In genomic region chr15:100596792-100597191, GRCh38 we compare ENCODE assay signal across 8 cellular contexts. TPM values are rescaled to one million over a fixed set of nuclear protein-coding genes. Genes with fewer than 3 reads are reported as not detected.
DNase-seq lines count a peak whose midpoint lies in the region; ATAC-seq and TF ChIP-seq lines count a peak whose summit lies in the region.

No MANE protein-coding gene starts in this region.

- H3K4me2 ChIP-seq in BLaER1: peak overlapping the region; percentile 37
- no peak overlapping the region for H3K4me2 ChIP-seq in hepatocyte

- peak; percentile 95 for DNase-seq in activated T-cell treated with anti-CD3 and anti-CD28 coated beads, Interleukin-2, amount 50 U/mL, for 72 hours
- DNase-seq in naive thymus-derived CD4-positive, alpha-beta T cell: peak; percentile 52 to 97 (median 94)
- DNase-seq in hepatocyte (ENCODE audit: low spot score) (no peak), NCI-H1417 (lab: John Stamatoyannopoulos, UW) (no peak), endodermal cell (no peak)

- H3K27ac ChIP-seq in BLaER1: no peak overlapping the region
- peak overlapping the region; percentile 81 for H3K27ac ChIP-seq in KOPT-K1 (ENCODE audit: low read depth, low read length, poor library complexity, severe bottlenecking)
- H3K27ac ChIP-seq in naive thymus-derived CD4-positive, alpha-beta T cell (ENCODE audit: low read depth, low read length): peak overlapping the region; percentile 91
- H3K27ac ChIP-seq in hepatocyte: no peak overlapping the region
- H3K27ac ChIP-seq in endodermal cell (ENCODE audit: low read depth, low read length): no peak overlapping the region

- no peaks in the 10 kb centered on the region for H3K9me3 Mint-ChIP-seq in activated T-cell treated with anti-CD3 and anti-CD28 coated beads, Interleukin-2, amount 50 U/mL, for 72 hours
- peaks cover 0 to 5% (median 0%) of the 10 kb centered on the region in 11 donors for H3K9me3 Mint-ChIP-seq in naive thymus-derived CD4-positive, alpha-beta T cell
- peaks cover 10% of the 10 kb centered on the region for H3K9me3 Mint-ChIP-seq in endodermal cell

- H3K9ac ChIP-seq in BLaER1: no peak overlapping the region
- no peak overlapping the region for H3K9ac ChIP-seq in endodermal cell (ENCODE audit: extremely low read depth, low read length, poor library complexity, severe bottlenecking)

- POLR2A ChIA-PET in naive thymus-derived CD4-positive, alpha-beta T cell (lab: Charles Lee): interaction anchor here (0.7 to 2.8 kb wide), 8 partner anchors 11 to 698 kb away, joined by 3 to 35 read pairs (median 4); partner anchors contain the start of gene ADAMTS17

- no peaks in the 10 kb centered on the region for H3K27me3 Mint-ChIP-seq in activated T-cell treated with anti-CD3 and anti-CD28 coated beads, Interleukin-2, amount 50 U/mL, for 72 hours (ENCODE audit: low read depth)
- H3K27me3 Mint-ChIP-seq in naive thymus-derived CD4-positive, alpha-beta T cell: peaks cover 0 to 2% (median 0%) of the 10 kb centered on the region in 5 donors
- no peaks in the 10 kb centered on the region for H3K27me3 Mint-ChIP-seq in endodermal cell (ENCODE audit: insufficient read depth)

- no peak overlapping the region for H3K4me3 Mint-ChIP-seq in activated T-cell treated with anti-CD3 and anti-CD28 coated beads, Interleukin-2, amount 50 U/mL, for 72 hours
- H3K4me3 Mint-ChIP-seq in naive thymus-derived CD4-positive, alpha-beta T cell: peak overlapping the region in 7 of 10 donors; percentile 69 to 87 (median 86)
- no peak overlapping the region for H3K4me3 Mint-ChIP-seq in endodermal cell

- TF ChIP-seq CTCF in hepatocyte (IDR thresholded peaks at IDR 0.05; ENCODE audit: poor library complexity): no peak
- no peak for TF ChIP-seq CTCF in endodermal cell (conservative IDR thresholded peaks at IDR 0.05)

- H3K79me2 ChIP-seq in hepatocyte: peaks cover 94% of the 10 kb centered on the region

- no peaks in the 10 kb centered on the region for H3K9me2 ChIP-seq in hepatocyte (replicated peaks; ENCODE audit: insufficient read depth)

- H3K36me3 Mint-ChIP-seq in activated T-cell treated with anti-CD3 and anti-CD28 coated beads, Interleukin-2, amount 50 U/mL, for 72 hours (ENCODE audit: insufficient read depth in 2 of 2): peaks cover 4 to 15% of the 10 kb centered on the region in 2 donors
- H3K36me3 Mint-ChIP-seq in naive thymus-derived CD4-positive, alpha-beta T cell: peaks cover 0 to 44% (median 7%) of the 10 kb centered on the region in 5 donors
- H3K36me3 Mint-ChIP-seq in endodermal cell (ENCODE audit: low read depth): peaks cover 8% of the 10 kb centered on the region

- H3K4me1 Mint-ChIP-seq in activated T-cell treated with anti-CD3 and anti-CD28 coated beads, Interleukin-2, amount 50 U/mL, for 72 hours (ENCODE audit: low read depth): peaks cover 46% of the 10 kb centered on the region
- H3K4me1 Mint-ChIP-seq in naive thymus-derived CD4-positive, alpha-beta T cell: peaks cover 0 to 78% (median 51%) of the 10 kb centered on the region in 7 donors
- no peaks in the 10 kb centered on the region for H3K4me1 Mint-ChIP-seq in endodermal cell

- H3K36me3 ChIP-seq in BLaER1 (peaks cover 14% of the 10 kb centered on the region), KOPT-K1 (ENCODE audit: insufficient read depth, low read length) (peaks cover under 1% of the 10 kb centered on the region), hepatocyte (replicated peaks; ENCODE audit: insufficient read depth, low read depth) (no peaks in the 10 kb centered on the region), endodermal cell (ENCODE audit: control insufficient read depth, insufficient read depth, low read length) (no peaks in the 10 kb centered on the region)
- peaks cover 0 to 4% (median 0%) of the 10 kb centered on the region in 3 experiments for H3K36me3 ChIP-seq in naive thymus-derived CD4-positive, alpha-beta T cell (ENCODE audit: control insufficient read depth in 2 of 3, insufficient read depth in 3 of 3, low read length in 3 of 3)

- H3K4me1 ChIP-seq in BLaER1 (peaks cover 34% of the 10 kb centered on the region), hepatocyte (ENCODE audit: insufficient read depth) (peaks cover 7% of the 10 kb centered on the region), endodermal cell (ENCODE audit: control insufficient read depth, insufficient read depth, low read length) (no peaks in the 10 kb centered on the region)
- peaks cover 52 to 82% of the 10 kb centered on the region in 2 donors for H3K4me1 ChIP-seq in naive thymus-derived CD4-positive, alpha-beta T cell (ENCODE audit: control insufficient read depth in 2 of 2, insufficient read depth in 2 of 2, low read length in 2 of 2)

- CTCF ChIA-PET in naive thymus-derived CD4-positive, alpha-beta T cell (lab: Charles Lee): interaction anchor here (0.6 to 2.1 kb wide), 6 partner anchors 24 to 893 kb away, joined by 3 to 13 read pairs (median 3); no protein-coding TSS in a partner anchor

- peaks cover 21% of the 10 kb centered on the region; the same call in 1 of the 2 replicates for H4K20me1 ChIP-seq in BLaER1
- H4K20me1 ChIP-seq in hepatocyte (ENCODE audit: insufficient read depth, poor library complexity, severe bottlenecking): no peaks in the 10 kb centered on the region

- WGBS in hepatocyte (ENCODE audit: low lambda C conversion rate, missing lambda C conversion rate): 95% methylated on average over 7 of the region's 7 CpGs
- 89 to 90% methylated on average over 4 to 7 of the region's 7 CpGs for WGBS in endodermal cell (ENCODE audit: insufficient coverage in 1 of 2, insufficient read length in 1 of 2), 2 experiments

- no peak overlapping the region for H3K4me3 ChIP-seq in BLaER1
- peak overlapping the region; percentile 49 for H3K4me3 ChIP-seq in naive thymus-derived CD4-positive, alpha-beta T cell (ENCODE audit: low read length)
- no peak overlapping the region for H3K4me3 ChIP-seq in hepatocyte
- H3K4me3 ChIP-seq in endodermal cell (ENCODE audit: low read length): no peak overlapping the region

- peak overlapping the region; percentile 99 for H3K27ac Mint-ChIP-seq in activated T-cell treated with anti-CD3 and anti-CD28 coated beads, Interleukin-2, amount 50 U/mL, for 72 hours
- H3K27ac Mint-ChIP-seq in naive thymus-derived CD4-positive, alpha-beta T cell: peak overlapping the region in 4 of 9 donors; percentile 96 to 98 (median 96)
- H3K27ac Mint-ChIP-seq in endodermal cell: no peak overlapping the region

- intact Hi-C loops in naive thymus-derived CD4-positive, alpha-beta T cell (cut with micrococcal nuclease): loop anchor here (1.0 to 5.0 kb wide), 8 partner anchors 16 to 1029 kb away; partner anchors contain the start of genes MEF2A (in 1 of the 2) and SNRPA1 (in 1 of the 2)

- H3K27me3 ChIP-seq in BLaER1: no peaks in the 10 kb centered on the region
- no peaks in the 10 kb centered on the region for H3K27me3 ChIP-seq in naive thymus-derived CD4-positive, alpha-beta T cell (ENCODE audit: control insufficient read depth in 2 of 2, insufficient read depth in 2 of 2, low read length in 2 of 2)
- H3K27me3 ChIP-seq in hepatocyte: no peaks in the 10 kb centered on the region
- H3K27me3 ChIP-seq in endodermal cell (ENCODE audit: control insufficient read depth, insufficient read depth, low read length, poor library complexity, severe bottlenecking): no peaks in the 10 kb centered on the region

- H2AFZ ChIP-seq in hepatocyte: no peak overlapping the region

- peak; percentile 83 for ATAC-seq in GM21447 (IDR thresholded peaks at IDR 0.05; ENCODE audit: unreplicated experiment)
- peak; percentile 88 to 90 for ATAC-seq in activated T-cell treated with anti-CD3 and anti-CD28 coated beads, Interleukin-2, amount 50 U/mL, for 72 hours (replicated peaks in 1 of 2)
- peak; percentile 93 for ATAC-seq in naive thymus-derived CD4-positive, alpha-beta T cell

- H3K9me3 ChIP-seq in BLaER1 (peaks cover 10% of the 10 kb centered on the region), KOPT-K1 (ENCODE audit: insufficient read depth, low read length, poor library complexity, severe bottlenecking) (peaks cover 6% of the 10 kb centered on the region), hepatocyte (ENCODE audit: low read depth) (no peaks in the 10 kb centered on the region), endodermal cell (ENCODE audit: control insufficient read depth, low read length) (peaks cover 11% of the 10 kb centered on the region)
- H3K9me3 ChIP-seq in naive thymus-derived CD4-positive, alpha-beta T cell (ENCODE audit: control insufficient read depth in 2 of 3, low read length in 3 of 3): no peaks in the 10 kb centered on the region

RNA-seq across cellular contexts. Expression of gene LINS1, which starts 5.2 kb away (rescaled TPM):
- 10 to 100 TPM; 41.6 to 51.2 TPM for total RNA-seq in activated T-cell treated with anti-CD3 and anti-CD28 coated beads, Interleukin-2, amount 50 U/mL, for 72 hours
- 100 to 1,000 TPM in 1 of 5 experiments, 10 to 100 TPM in 4; 50.7 to 116 (median 76.9) TPM for total RNA-seq in naive thymus-derived CD4-positive, alpha-beta T cell
- polyA plus RNA-seq in naive thymus-derived CD4-positive, alpha-beta T cell: 100 to 1,000 TPM in 1 of 2 donors, 10 to 100 TPM in 1; 98.1 to 104 TPM
- total RNA-seq in hepatocyte: 26.3 and 38.0 TPM in 2 replicates
- polyA plus RNA-seq in hepatocyte: 3.2 and 8.1 TPM in 2 replicates
- 1 to 10 TPM; 6.1 to 8.0 TPM for total RNA-seq in endodermal cell
- polyA plus RNA-seq in endodermal cell (2013, experiment 1 of 2): 15.4 TPM
- 14.6 TPM for polyA plus RNA-seq in endodermal cell (2013, experiment 2 of 2)

RNA-seq across cellular contexts. Expression of gene ASB7, which starts 5.6 kb away (rescaled TPM):
- 10 to 100 TPM; 35.7 TPM for total RNA-seq in activated T-cell treated with anti-CD3 and anti-CD28 coated beads, Interleukin-2, amount 50 U/mL, for 72 hours
- 10 to 100 TPM; 15.4 to 27.2 (median 18.9) TPM for total RNA-seq in naive thymus-derived CD4-positive, alpha-beta T cell
- 10 to 100 TPM; 11.8 to 17.6 TPM for polyA plus RNA-seq in naive thymus-derived CD4-positive, alpha-beta T cell
- total RNA-seq in hepatocyte: 13.7 and 17.5 TPM in 2 replicates
- polyA plus RNA-seq in hepatocyte: 8.5 and 10.3 TPM in 2 replicates
- total RNA-seq in endodermal cell: 10 to 100 TPM; 14.3 to 16.2 TPM
- 9.4 TPM for polyA plus RNA-seq in endodermal cell (2013, experiment 1 of 2)
- 9.6 TPM for polyA plus RNA-seq in endodermal cell (2013, experiment 2 of 2)

Comparison
In these comparisons a context has a peak if more than half of its experiments do, and no peak if none do; other contexts are left out.
1. H3K27ac ChIP-seq: peak in KOPT-K1 (single experiment) and naive thymus-derived CD4-positive, alpha-beta T cell (single experiment); none in BLaER1 (single experiment), hepatocyte (single experiment) and endodermal cell (single experiment).
2. DNase-seq: peak in activated T-cell treated with anti-CD3 and anti-CD28 coated beads, Interleukin-2, amount 50 U/mL, for 72 hours (2 of 2) and naive thymus-derived CD4-positive, alpha-beta T cell (9 of 9); none in hepatocyte (single experiment), NCI-H1417 (0 of 3) and endodermal cell (single experiment).
3. H3K4me3 Mint-ChIP-seq: peak in naive thymus-derived CD4-positive, alpha-beta T cell (7 of 10); none in activated T-cell treated with anti-CD3 and anti-CD28 coated beads, Interleukin-2, amount 50 U/mL, for 72 hours (0 of 2) and endodermal cell (single experiment).
4. Peak in every context shown above with its lines, with median percentiles within 50 percentile points of each other: ATAC-seq.